8 cellular contexts compared by ENCODE assay signal in genomic region chr12:124392991-124393790, GRCh38.
DNase-seq lines count a peak whose midpoint lies in the region; ATAC-seq and TF ChIP-seq lines count a peak whose summit lies in the region.

No MANE protein-coding gene starts in this region.

- no peaks in the 10 kb centered on the region for H3K36me3 Mint-ChIP-seq in activated naive CD8-positive, alpha-beta T cell
- peaks cover 3% of the 10 kb centered on the region for H3K36me3 Mint-ChIP-seq in activated naive CD8-positive, alpha-beta T cell treated with anti-CD3 and anti-CD28 coated beads, Interleukin-2, amount 50 U/mL, for 24 hours (ENCODE audit: low read depth)

- peak overlapping the region; percentile 91 for H3K27ac ChIP-seq in suprapubic skin

- H3K9me3 Mint-ChIP-seq in activated naive CD8-positive, alpha-beta T cell (ENCODE audit: low read depth), result no peaks in the 10 kb centered on the region
- no peaks in the 10 kb centered on the region for H3K9me3 Mint-ChIP-seq in activated naive CD8-positive, alpha-beta T cell treated with anti-CD3 and anti-CD28 coated beads, Interleukin-2, amount 50 U/mL, for 24 hours

- H3K27ac Mint-ChIP-seq in activated naive CD8-positive, alpha-beta T cell, result peak overlapping the region; percentile 25
- no peak overlapping the region for H3K27ac Mint-ChIP-seq in activated naive CD8-positive, alpha-beta T cell treated with anti-CD3 and anti-CD28 coated beads, Interleukin-2, amount 50 U/mL, for 24 hours

- no peak for DNase-seq in activated naive CD8-positive, alpha-beta T cell treated with anti-CD3 and anti-CD28 coated beads, Interleukin-2, amount 50 U/mL, for 24 hours
- DNase-seq in cerebellar cortex (ENCODE audit: low spot score) (peak; percentile 65), left colon (peak; percentile 83 to 86), suprapubic skin (ENCODE audit: low spot score in 2 of 2) (peak; percentile 90), NOMO-1 (lab: John Stamatoyannopoulos, UW; ENCODE audit: unreplicated experiment in 2 of 2) (no peak)

- H3K27me3 Mint-ChIP-seq in activated naive CD8-positive, alpha-beta T cell, result no peaks in the 10 kb centered on the region
- H3K27me3 Mint-ChIP-seq in activated naive CD8-positive, alpha-beta T cell treated with anti-CD3 and anti-CD28 coated beads, Interleukin-2, amount 50 U/mL, for 24 hours, result no peaks in the 10 kb centered on the region

- peaks cover 30% of the 10 kb centered on the region for H3K4me1 Mint-ChIP-seq in activated naive CD8-positive, alpha-beta T cell (ENCODE audit: low read depth)
- peaks cover 38% of the 10 kb centered on the region for H3K4me1 Mint-ChIP-seq in activated naive CD8-positive, alpha-beta T cell treated with anti-CD3 and anti-CD28 coated beads, Interleukin-2, amount 50 U/mL, for 24 hours

- peak overlapping the region; percentile 9 for H3K4me3 Mint-ChIP-seq in activated naive CD8-positive, alpha-beta T cell
- H3K4me3 Mint-ChIP-seq in activated naive CD8-positive, alpha-beta T cell treated with anti-CD3 and anti-CD28 coated beads, Interleukin-2, amount 50 U/mL, for 24 hours, result no peak overlapping the region

- TF ChIP-seq EP300 in suprapubic skin (IDR thresholded peaks at IDR 0.05), result no peak

- H3K4me3 ChIP-seq in suprapubic skin, result no peak overlapping the region

- H3K9me3 ChIP-seq in suprapubic skin, result no peaks in the 10 kb centered on the region

- peaks cover 22% of the 10 kb centered on the region for H3K36me3 ChIP-seq in suprapubic skin

- no peaks in the 10 kb centered on the region for H3K27me3 ChIP-seq in suprapubic skin

- intact Hi-C loops in left colon (cut with DNase I, micrococcal nuclease), result no loop called here

- TF ChIP-seq CTCF in suprapubic skin (IDR thresholded peaks at IDR 0.05), result no peak

- ATAC-seq in activated naive CD8-positive, alpha-beta T cell treated with anti-CD3 and anti-CD28 coated beads, Interleukin-2, amount 50 U/mL, for 24 hours, result no peak
- ATAC-seq in left colon (peak; percentile 47), GM21717 (IDR thresholded peaks at IDR 0.05; ENCODE audit: unreplicated experiment) (no peak), GM19395 (IDR thresholded peaks at IDR 0.05; ENCODE audit: unreplicated experiment) (no peak)

- peaks cover 95% of the 10 kb centered on the region for H3K4me1 ChIP-seq in suprapubic skin

- 57% methylated on average over 5 of the region's 18 CpGs for WGBS in suprapubic skin

- TF ChIP-seq POLR2A in suprapubic skin (IDR thresholded peaks at IDR 0.05), result no peak

Comparison
In these comparisons a context has a peak if more than half of its experiments do, and no peak if none do; other contexts are left out.
1. DNase-seq: peak in cerebellar cortex (single experiment), left colon (2 of 2) and suprapubic skin (2 of 2); none in activated naive CD8-positive, alpha-beta T cell treated with anti-CD3 and anti-CD28 coated beads, Interleukin-2, amount 50 U/mL, for 24 hours (single experiment) and NOMO-1 (0 of 2).